ENCODE assay signal across 14 cellular contexts in the genomic region with DNA sequence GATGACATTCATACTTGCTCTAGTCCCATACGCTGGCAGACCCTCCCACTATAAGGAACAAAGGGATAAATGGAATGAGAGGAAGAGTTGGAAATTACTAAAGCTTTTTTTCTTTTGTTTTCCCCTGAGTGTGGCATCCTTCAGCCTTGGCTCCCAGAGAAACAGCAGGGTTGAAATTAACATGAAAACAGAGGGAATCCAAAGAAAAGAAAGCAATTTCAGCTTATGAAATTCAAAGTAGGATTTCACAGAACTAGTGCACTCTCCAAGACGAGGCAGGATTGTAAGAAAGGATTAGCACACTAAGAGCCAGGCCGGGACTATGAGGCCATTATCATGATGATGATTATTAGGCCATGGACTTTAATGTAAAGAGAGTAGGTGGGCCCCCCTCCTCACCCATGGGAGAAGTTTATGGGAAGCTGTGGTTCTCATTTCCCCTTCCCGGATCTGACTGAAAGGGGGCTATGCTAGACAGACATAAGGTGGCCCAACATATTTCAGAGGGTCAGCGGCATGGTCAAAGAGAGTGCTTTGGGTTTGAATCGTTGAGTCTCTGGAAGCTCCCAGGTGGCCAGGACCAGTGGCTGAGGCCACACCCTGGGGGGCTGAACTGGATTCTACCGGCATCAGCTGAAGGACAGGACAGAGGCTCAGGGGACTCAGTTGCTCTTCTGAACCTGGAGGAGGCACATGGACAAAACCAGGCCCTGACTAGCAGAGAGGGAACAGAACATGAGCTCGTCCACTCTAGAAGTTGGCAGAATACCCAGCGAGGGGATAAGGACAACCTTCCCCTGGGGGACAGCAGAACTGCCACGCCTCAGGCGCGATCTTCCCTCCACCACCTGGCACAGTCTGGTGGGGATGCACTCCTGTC.
"Had no signal": no experiment of that assay in that cellular context is flagged by ENCODE, and none has a peak within 500 bp of the region (broad histone marks: within the 10 kb centered on the region; RNA-seq: fewer than 3 reads in every experiment).

No MANE protein-coding gene starts in this region.

- H3K4me3 ChIP-seq: cardiac muscle cell, gastrocnemius medialis, lower lobe of right lung, stomach, thoracic aorta had no signal

- H3K4me1 ChIP-seq: gastrocnemius medialis, lower lobe of right lung, stomach had no signal

- H3K27ac Mint-ChIP-seq: activated T-helper 1 cell treated with anti-CD3 and anti-CD28 coated beads, Interleukin-12 subunit alpha, Interleukin-12 subunit beta, Interleukin-2, Interleukin-4 antibody, amounts not matched to agents 30 ng/mL and 10 ng/mL and 1 ng/mL, durations not matched to agents 14 hours and 24 hours and 36 hours had no signal

- DNase-seq: activated CD4-positive, alpha-beta T cell treated with anti-CD3 and anti-CD28 coated beads, Interleukin-2, amount 50 U/mL, for 4 hours; activated CD4-positive, CD25-positive, alpha-beta regulatory T cell treated with anti-CD3 and anti-CD28 coated beads, Interleukin-2, amount 50 U/mL, for 72 hours; activated CD8-positive, alpha-beta memory T cell treated with anti-CD3 and anti-CD28 coated beads, Interleukin-2, amount 50 U/mL, for 4 hours; activated naive CD4-positive, alpha-beta T cell treated with Interleukin-2 at 50 U/mL for 16 hours; gastrocnemius medialis; lower lobe of right lung; midbrain; stimulated activated CD4-positive, alpha-beta T cell treated with anti-CD3 and anti-CD28 coated beads, Interleukin-4, amount 100 ng/mL, for 1 hour; stimulated activated CD8-positive, alpha-beta memory T cell treated with anti-CD3 and anti-CD28 coated beads, Interleukin-4, amount 100 ng/mL, for 48 hours; stomach; T-helper 2 cell had no signal

- H3K4me3 Mint-ChIP-seq: activated T-helper 1 cell treated with anti-CD3 and anti-CD28 coated beads, Interleukin-12 subunit alpha, Interleukin-12 subunit beta, Interleukin-2, Interleukin-4 antibody, amounts not matched to agents 30 ng/mL and 10 ng/mL and 1 ng/mL, durations not matched to agents 14 hours and 24 hours and 36 hours had no signal

- H3K27ac ChIP-seq: cardiac muscle cell, gastrocnemius medialis, lower lobe of right lung, stomach, thoracic aorta had no signal

- H3K36me3 ChIP-seq: cardiac muscle cell, gastrocnemius medialis, lower lobe of right lung, stomach, thoracic aorta had no signal

- H3K27me3 ChIP-seq: cardiac muscle cell, gastrocnemius medialis, stomach had no signal

- H3K9me3 ChIP-seq: gastrocnemius medialis, lower lobe of right lung, stomach, thoracic aorta had no signal

- H3K9me3 Mint-ChIP-seq: activated T-helper 1 cell treated with anti-CD3 and anti-CD28 coated beads, Interleukin-12 subunit alpha, Interleukin-12 subunit beta, Interleukin-2, Interleukin-4 antibody, amounts not matched to agents 30 ng/mL and 10 ng/mL and 1 ng/mL, durations not matched to agents 14 hours and 24 hours and 36 hours had no signal
